In the genomic region with DNA sequence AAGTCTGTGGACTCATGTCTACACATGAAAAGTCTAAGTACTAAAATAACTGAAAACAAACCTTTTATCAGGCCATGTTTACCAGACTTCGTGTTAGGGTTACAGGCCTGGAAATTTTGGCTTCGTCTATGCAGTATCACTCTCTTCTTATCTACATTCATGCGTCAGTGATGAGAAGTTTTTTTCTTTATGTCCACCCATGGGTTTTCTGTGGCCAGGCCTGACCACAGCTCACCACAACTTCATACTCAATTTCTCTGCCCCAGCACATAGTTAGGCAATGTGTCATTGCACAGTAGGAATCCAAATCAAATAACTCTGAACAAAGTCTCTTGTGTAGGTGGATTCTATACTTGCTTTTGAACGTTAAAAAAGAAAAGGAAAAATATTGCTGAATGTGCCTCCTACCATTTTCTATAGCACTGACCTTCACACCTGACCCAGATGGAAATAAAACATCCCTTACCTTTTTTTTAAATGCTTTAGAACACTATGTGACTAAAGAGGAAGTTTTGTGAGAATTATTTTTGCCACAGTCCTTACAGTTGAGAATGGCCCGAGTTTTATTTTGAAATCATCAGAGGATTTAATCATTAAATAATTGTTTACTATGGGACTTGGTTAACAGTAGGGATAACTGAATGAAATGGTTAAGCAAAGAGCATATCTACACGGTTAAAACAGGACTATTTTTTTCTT, we compare ENCODE assay signal across 14 cellular contexts.
DNase-seq lines count a peak whose midpoint lies in the region; ATAC-seq and TF ChIP-seq lines count a peak whose summit lies in the region.
"Had no signal": no experiment of that assay in that cellular context is flagged by ENCODE, and none has a peak within 500 bp of the region (broad histone marks: within the 10 kb centered on the region; RNA-seq: fewer than 3 reads in every experiment).

No MANE protein-coding gene starts in this region.

- DNase-seq in GM03348 (ENCODE audit: low spot score) = peak; percentile 39
- DNase-seq in OCI-M1 (lab: John Stamatoyannopoulos, UW) = peak; percentile 87
- DNase-seq in cardiac fibroblast (ENCODE audit: low read depth in 2 of 2) = peak; percentile 77 to 95
- DNase-seq in NCI-H524 treated with DMSO at 0.1 percent for 48 hours (lab: John Stamatoyannopoulos, UW) = no peak
- DNase-seq in NCI-H1436 treated with DMSO at 0.1 percent for 48 hours (lab: John Stamatoyannopoulos, UW) = no peak
- DNase-seq: amygdala; NCI-H2107; stimulated activated CD8-positive, alpha-beta memory T cell treated with anti-CD3 and anti-CD28 coated beads, Interleukin-4, amount 100 ng/mL, for 48 hours had no signal

- peak overlapping the region; percentile 36 for H3K27ac ChIP-seq in mesodermal cell (ENCODE audit: low read depth, low read length, severe bottlenecking)
- H3K27ac ChIP-seq: esophagus muscularis mucosa, skin epidermis had no signal

- no peak for TF ChIP-seq CTCF in cardiac fibroblast (IDR thresholded peaks at IDR 0.05; ENCODE audit: low read depth, low read length)

- WGBS in mesodermal cell (ENCODE audit: insufficient coverage in 2 of 2), 2 experiments = 67% methylated on average over 4 of the region's 6 CpGs; no CpG with 5 or more reads in 1 of the 2 experiments

- H3K4me3 ChIP-seq in cardiac fibroblast (replicated peaks in 1 of 2; ENCODE audit: low read depth in 2 of 2, low read length in 2 of 2) (no peak overlapping the region), mesodermal cell (ENCODE audit: extremely low read depth, insufficient read depth, low read length, poor library complexity, severe bottlenecking) (no peak overlapping the region)
- H3K4me3 ChIP-seq: esophagus muscularis mucosa, GM23338, skin epidermis had no signal

- no peaks in the 10 kb centered on the region for H3K9me3 ChIP-seq in mesodermal cell (ENCODE audit: control insufficient read depth, low read length)
- H3K9me3 ChIP-seq: esophagus muscularis mucosa had no signal

- H3K4me1 ChIP-seq in mesodermal cell (ENCODE audit: control insufficient read depth, insufficient read depth, low read length, poor library complexity, severe bottlenecking) = peaks cover 9% of the 10 kb centered on the region
- H3K4me1 ChIP-seq: esophagus muscularis mucosa had no signal

- ATAC-seq in HG03139 (IDR thresholded peaks at IDR 0.05; ENCODE audit: unreplicated experiment) (no peak), GM19463 (IDR thresholded peaks at IDR 0.05; ENCODE audit: unreplicated experiment) (no peak)
- ATAC-seq: GM23338 had no signal

- no peaks in the 10 kb centered on the region for H3K36me3 ChIP-seq in mesodermal cell (ENCODE audit: control insufficient read depth, insufficient read depth, low read length)
- H3K36me3 ChIP-seq: esophagus muscularis mucosa had no signal

Comparison
In these comparisons a context has a peak if more than half of its experiments do, and no peak if none do; other contexts are left out.
1. DNase-seq: peak in GM03348 (single experiment), OCI-M1 (single experiment) and cardiac fibroblast (2 of 2); none in NCI-H524 treated with DMSO at 0.1 percent for 48 hours (single experiment) and NCI-H1436 treated with DMSO at 0.1 percent for 48 hours (single experiment).